Comparison of ENCODE assay signal across 15 cellular contexts in the genomic region with DNA sequence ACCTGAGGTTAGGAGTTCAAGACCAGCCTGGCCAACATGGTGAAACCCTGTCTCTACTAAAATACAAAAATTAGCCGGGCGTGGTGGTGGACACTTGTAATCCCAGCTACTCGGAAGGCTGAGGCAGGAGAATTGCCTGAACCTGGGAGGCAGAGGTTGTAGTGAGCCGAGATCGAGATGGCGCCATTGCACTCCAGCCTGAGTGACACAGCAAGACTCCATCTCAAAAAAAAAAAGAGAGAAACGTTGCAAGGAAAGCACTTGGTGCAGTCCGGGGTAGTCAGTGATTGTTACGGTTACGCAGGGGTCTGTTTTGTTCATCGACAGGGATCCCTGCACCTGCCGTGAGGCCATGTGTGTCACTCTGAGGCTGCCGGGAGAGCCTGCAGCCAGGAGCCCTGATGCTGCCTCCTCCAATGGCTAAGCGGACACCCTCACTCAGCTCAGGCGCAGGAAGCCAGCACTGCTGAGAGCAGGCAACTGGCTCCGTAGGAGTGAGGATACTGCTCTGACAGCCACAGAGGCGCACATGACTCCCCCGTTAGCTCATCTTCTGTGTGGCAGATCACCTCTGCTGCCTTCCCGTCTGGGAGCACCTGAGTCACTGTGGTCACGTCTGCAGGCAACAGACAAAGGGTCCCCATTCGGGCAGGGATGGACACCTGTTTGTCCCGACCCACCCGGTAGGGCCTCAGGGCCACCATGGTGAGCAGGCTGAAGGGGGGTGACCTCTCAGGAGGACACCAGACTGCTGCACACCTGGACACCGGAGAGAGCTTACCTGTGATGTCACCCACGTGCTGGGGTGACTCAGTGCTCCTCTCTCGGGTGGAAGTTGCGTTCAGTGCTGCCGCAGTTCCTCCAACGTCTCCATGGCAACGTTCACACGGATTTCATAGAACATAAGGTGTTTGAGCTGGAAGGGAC. TPM values are rescaled to one million over a fixed set of nuclear protein-coding genes. Genes with fewer than 3 reads are reported as not detected.
DNase-seq lines count a peak whose midpoint lies in the region; ATAC-seq and TF ChIP-seq lines count a peak whose summit lies in the region.
"Had no signal": no experiment of that assay in that cellular context is flagged by ENCODE, and none has a peak within 500 bp of the region (broad histone marks: within the 10 kb centered on the region; RNA-seq: fewer than 3 reads in every experiment).

No MANE protein-coding gene starts in this region.

- peak overlapping the region; percentile 89 for H3K4ac ChIP-seq in neuronal stem cell (ENCODE audit: low read length)

- peaks cover 17% of the 10 kb centered on the region for H3K4me1 Mint-ChIP-seq in brain

- peak overlapping the region in 1 of 5 experiments; percentile 43 for H3K4me3 Mint-ChIP-seq in brain
- H3K4me3 Mint-ChIP-seq: IgD-negative memory B cell had no signal

- no peaks in the 10 kb centered on the region for H3K27me3 ChIP-seq in neuronal stem cell (ENCODE audit: control insufficient read depth in 3 of 3, insufficient read depth in 3 of 3, low read depth in 1 of 3, low read length in 3 of 3)

- no peak overlapping the region for H2BK120ac ChIP-seq in neuronal stem cell (ENCODE audit: low read depth, low read length)

- no peak overlapping the region for H3K23ac ChIP-seq in neuronal stem cell (ENCODE audit: low read depth, low read length, poor library complexity)

- ATAC-seq in GM21367 (IDR thresholded peaks at IDR 0.05; ENCODE audit: unreplicated experiment): no peak

- peak overlapping the region; percentile 84 for H2AK5ac ChIP-seq in neuronal stem cell (ENCODE audit: low read depth, low read length)

- peak overlapping the region in 3 of 5 experiments; percentile 14 to 95 (median 90) for H3K27ac Mint-ChIP-seq in brain
- H3K27ac Mint-ChIP-seq: IgD-negative memory B cell had no signal

- DNase-seq in NCI-H524 (lab: John Stamatoyannopoulos, UW) (peak; percentile 24 to 60), NCI-H524 treated with DMSO at 0.1 percent for 48 hours (lab: John Stamatoyannopoulos, UW) (no peak), H4 (ENCODE audit: low spot score) (peak; percentile 6), neuronal stem cell (ENCODE audit: low spot score) (no peak), GM19238 (ENCODE audit: insufficient read length, low spot score) (no peak), cortex of kidney (lab: John Stamatoyannopoulos, UW) (no peak)
- DNase-seq: activated CD8-positive, alpha-beta memory T cell treated with anti-CD3 and anti-CD28 coated beads, Interleukin-2, amount 50 U/mL, for 4 hours; NCI-H526 had no signal

- H2BK5ac ChIP-seq in neuronal stem cell (ENCODE audit: low read length): peak overlapping the region; percentile 75

- no peak overlapping the region for H3K27ac ChIP-seq in neuronal stem cell (replicated peaks; ENCODE audit: low read length)
- H3K27ac ChIP-seq: coronary artery, neutrophil, skin epidermis, thoracic aorta had no signal

- H3K9ac ChIP-seq in neuronal stem cell (ENCODE audit: low read depth, low read length, poor library complexity): peak overlapping the region; percentile 21

- H4K8ac ChIP-seq in neuronal stem cell (ENCODE audit: low read depth, low read length): no peak overlapping the region

- TF ChIP-seq CTCF in brain (conservative IDR thresholded peaks at IDR 0.05): no peak

- peak overlapping the region; percentile 19 for H3K18ac ChIP-seq in neuronal stem cell (ENCODE audit: low read length)

- H3K27me3 Mint-ChIP-seq in brain: peaks cover 5% of the 10 kb centered on the region
- H3K27me3 Mint-ChIP-seq: IgD-negative memory B cell had no signal

- no peaks in the 10 kb centered on the region for H3K36me3 ChIP-seq in neuronal stem cell (replicated peaks in 1 of 2; ENCODE audit: control insufficient read depth in 2 of 2, insufficient read depth in 2 of 2, low read length in 2 of 2)
- H3K36me3 ChIP-seq: neutrophil, thoracic aorta had no signal

- WGBS in neuronal stem cell (ENCODE audit: extremely low coverage in 2 of 2, insufficient read length in 2 of 2, insufficient replicate concordance in 1 of 2), 2 donors: no CpG with 5 or more reads among the region's 31 CpGs

- H3K79me1 ChIP-seq in neuronal stem cell (ENCODE audit: low read depth, low read length): no peaks in the 10 kb centered on the region

- H4K91ac ChIP-seq in neuronal stem cell (ENCODE audit: low read depth, low read length, poor library complexity): no peak overlapping the region

- peaks cover 2 to 4% of the 10 kb centered on the region in 2 donors for H3K4me1 ChIP-seq in neuronal stem cell (ENCODE audit: control insufficient read depth in 2 of 2, insufficient read depth in 1 of 2, low read depth in 1 of 2, low read length in 2 of 2)

- H3K4me2 ChIP-seq in neuronal stem cell (ENCODE audit: insufficient read depth, low read length, poor library complexity, severe bottlenecking): no peak overlapping the region

- H3K9me3 ChIP-seq in neuronal stem cell (replicated peaks in 1 of 2; ENCODE audit: control insufficient read depth in 2 of 2, insufficient read depth in 1 of 2, low read depth in 1 of 2, low read length in 2 of 2): no peaks in the 10 kb centered on the region
- H3K9me3 ChIP-seq: neutrophil, thoracic aorta had no signal

- H3K14ac ChIP-seq in neuronal stem cell (ENCODE audit: low read length): no peak overlapping the region

- H3K4me3 ChIP-seq in neuronal stem cell (ENCODE audit: low read length in 2 of 2): peak overlapping the region in 1 of 2 donors; percentile 63
- H3K4me3 ChIP-seq: coronary artery, skin epidermis, thoracic aorta had no signal

- H2AFZ ChIP-seq in neuronal stem cell (ENCODE audit: low read length): no peak overlapping the region

- H3K9me3 Mint-ChIP-seq in brain: no peaks in the 10 kb centered on the region
- H3K9me3 Mint-ChIP-seq: IgD-negative memory B cell had no signal

- no peaks in the 10 kb centered on the region for H3K36me3 Mint-ChIP-seq in brain

- H2BK15ac ChIP-seq in neuronal stem cell (ENCODE audit: low read length): peak overlapping the region; percentile 75

- no peak overlapping the region for H2BK12ac ChIP-seq in neuronal stem cell (ENCODE audit: low read length)

RNA-seq across cellular contexts. Expression of a gene that starts 5.2 kb away (rescaled TPM):
- total RNA-seq in H4 (2014; rRNA removed; shearing (Covaris generic)): 1.9 and 3.2 TPM in 2 replicates
- 13.7 TPM for polyA plus RNA-seq in brain (ENCODE audit: insufficient read depth, low read depth, low replicate concordance)
- 4.2 TPM for polyA plus RNA-seq in neuronal stem cell (2013, experiment 1 of 2)
- polyA plus RNA-seq in neuronal stem cell (2013, experiment 2 of 2): 3.9 TPM
- total RNA-seq: thoracic aorta had no signal

RNA-seq across cellular contexts. Expression of a gene that starts 7.5 kb away (rescaled TPM):
- total RNA-seq in H4 (2014; rRNA removed; shearing (Covaris generic)): 10.9 and 14.1 TPM in 2 replicates
- 32.3 TPM for polyA plus RNA-seq in brain (ENCODE audit: insufficient read depth, low read depth, low replicate concordance)
- 27.8 TPM for polyA plus RNA-seq in neuronal stem cell (2013, experiment 1 of 2)
- polyA plus RNA-seq in neuronal stem cell (2013, experiment 2 of 2): 26.3 TPM

RNA-seq across cellular contexts. Expression of a gene that starts 12.4 kb away (rescaled TPM):
- total RNA-seq in H4 (2014; rRNA removed; shearing (Covaris generic)): 58.2 and 71.0 TPM in 2 replicates
- polyA plus RNA-seq in brain (ENCODE audit: insufficient read depth, low read depth, low replicate concordance): 89.5 TPM
- 117 TPM for polyA plus RNA-seq in neuronal stem cell (2013, experiment 1 of 2)
- 112 TPM for polyA plus RNA-seq in neuronal stem cell (2013, experiment 2 of 2)

RNA-seq across cellular contexts. Expression of a gene that starts 53.2 kb away (rescaled TPM):
- 0.02 TPM in 2 replicates for total RNA-seq in H4 (2014; rRNA removed; shearing (Covaris generic))
- polyA plus RNA-seq in brain (ENCODE audit: insufficient read depth, low read depth, low replicate concordance): 17.2 TPM
- polyA plus RNA-seq in neuronal stem cell (2013, experiment 1 of 2): 4.7 TPM
- polyA plus RNA-seq in neuronal stem cell (2013, experiment 2 of 2): 4.7 TPM
- total RNA-seq: thoracic aorta had no signal
- polyA plus RNA-seq: IgD-negative memory B cell had no signal

Comparison
In these comparisons a context has a peak if more than half of its experiments do, and no peak if none do; other contexts are left out.
1. DNase-seq: peak in NCI-H524 (2 of 2) and H4 (single experiment); none in NCI-H524 treated with DMSO at 0.1 percent for 48 hours (single experiment), neuronal stem cell (single experiment), GM19238 (single experiment) and cortex of kidney (single experiment).